ENCODE assay signal across 3 cellular contexts in genomic region chr20:38129893-38130609, GRCh38.
A peak's percentile ranks its signal among the peaks of the same experiment; 100 is the strongest.
TF ChIP-seq lines count a peak whose summit lies in the region.

No MANE protein-coding gene starts in this region.

TF ChIP-seq in SK-N-SH, 30 proteins besides CTCF, POLR2A, EP300 and RAD21 (continues in another document):
- TF ChIP-seq CHD2 (IDR thresholded peaks at IDR 0.05; ENCODE audit: low read length, partially characterized antibody) = no peak
- no peak for TF ChIP-seq PBX3 (IDR thresholded peaks at IDR 0.05)
- TF ChIP-seq GATA2 (CRISPR knock-in tag; IDR thresholded peaks at IDR 0.05) = no peak
- TF ChIP-seq NFIC (IDR thresholded peaks at IDR 0.05; ENCODE audit: borderline replicate concordance) = no peak
- TF ChIP-seq, protein P1, sequence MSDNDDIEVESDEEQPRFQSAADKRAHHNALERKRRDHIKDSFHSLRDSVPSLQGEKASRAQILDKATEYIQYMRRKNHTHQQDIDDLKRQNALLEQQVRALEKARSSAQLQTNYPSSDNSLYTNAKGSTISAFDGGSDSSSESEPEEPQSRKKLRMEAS (IDR thresholded peaks at IDR 0.05; ENCODE audit: low read depth) = no peak
- TF ChIP-seq MEF2A (IDR thresholded peaks at IDR 0.05; ENCODE audit: borderline replicate concordance, low read depth) = no peak
- TF ChIP-seq EZH2phosphoT487 (IDR thresholded peaks at IDR 0.05; ENCODE audit: borderline replicate concordance, low read depth) = no peak
- TF ChIP-seq NRF1 (IDR thresholded peaks at IDR 0.05; ENCODE audit: low read depth, low read length) = no peak
- no peak for TF ChIP-seq IRF3 (IDR thresholded peaks at IDR 0.05; ENCODE audit: low read depth, low read length)
- no peak for TF ChIP-seq TAF1 (IDR thresholded peaks at IDR 0.05; ENCODE audit: borderline replicate concordance, low read depth, low read length)
- no peak for TF ChIP-seq REST (IDR thresholded peaks at IDR 0.05; ENCODE audit: low read depth, low read length)
- TF ChIP-seq RCOR1 (IDR thresholded peaks at IDR 0.05; ENCODE audit: low read length) = no peak
- TF ChIP-seq TEAD4 (IDR thresholded peaks at IDR 0.05; ENCODE audit: borderline replicate concordance, insufficient read depth) = no peak
- TF ChIP-seq SIN3A (IDR thresholded peaks at IDR 0.05; ENCODE audit: borderline replicate concordance, low read depth, low read length) = no peak
- no peak for TF ChIP-seq RFX5 (IDR thresholded peaks at IDR 0.05; ENCODE audit: low read length)
- no peak for TF ChIP-seq RXRA (IDR thresholded peaks at IDR 0.05; ENCODE audit: borderline replicate concordance, low read depth)

TF ChIP-seq in SK-N-SH treated with all-trans-retinoic acid at 6 μM for 48 hours, 23 proteins besides CTCF, POLR2A, EP300 and RAD21:
- TF ChIP-seq, protein P2, sequence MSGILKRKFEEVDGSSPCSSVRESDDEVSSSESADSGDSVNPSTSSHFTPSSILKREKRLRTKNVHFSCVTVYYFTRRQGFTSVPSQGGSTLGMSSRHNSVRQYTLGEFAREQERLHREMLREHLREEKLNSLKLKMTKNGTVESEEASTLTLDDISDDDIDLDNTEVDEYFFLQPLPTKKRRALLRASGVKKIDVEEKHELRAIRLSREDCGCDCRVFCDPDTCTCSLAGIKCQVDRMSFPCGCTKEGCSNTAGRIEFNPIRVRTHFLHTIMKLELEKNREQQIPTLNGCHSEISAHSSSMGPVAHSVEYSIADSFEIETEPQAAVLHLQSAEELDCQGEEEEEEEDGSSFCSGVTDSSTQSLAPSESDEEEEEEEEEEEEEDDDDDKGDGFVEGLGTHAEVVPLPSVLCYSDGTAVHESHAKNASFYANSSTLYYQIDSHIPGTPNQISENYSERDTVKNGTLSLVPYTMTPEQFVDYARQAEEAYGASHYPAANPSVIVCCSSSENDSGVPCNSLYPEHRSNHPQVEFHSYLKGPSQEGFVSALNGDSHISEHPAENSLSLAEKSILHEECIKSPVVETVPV (CRISPR knock-in tag; IDR thresholded peaks at IDR 0.05) = no peak
- TF ChIP-seq PPARA (CRISPR knock-in tag; IDR thresholded peaks at IDR 0.05; ENCODE audit: borderline replicate concordance) = no peak
- no peak for TF ChIP-seq TOX (CRISPR knock-in tag; IDR thresholded peaks at IDR 0.05; ENCODE audit: borderline replicate concordance)
- no peak for TF ChIP-seq ZFP30 (CRISPR knock-in tag; IDR thresholded peaks at IDR 0.05)
- TF ChIP-seq, protein P3, sequence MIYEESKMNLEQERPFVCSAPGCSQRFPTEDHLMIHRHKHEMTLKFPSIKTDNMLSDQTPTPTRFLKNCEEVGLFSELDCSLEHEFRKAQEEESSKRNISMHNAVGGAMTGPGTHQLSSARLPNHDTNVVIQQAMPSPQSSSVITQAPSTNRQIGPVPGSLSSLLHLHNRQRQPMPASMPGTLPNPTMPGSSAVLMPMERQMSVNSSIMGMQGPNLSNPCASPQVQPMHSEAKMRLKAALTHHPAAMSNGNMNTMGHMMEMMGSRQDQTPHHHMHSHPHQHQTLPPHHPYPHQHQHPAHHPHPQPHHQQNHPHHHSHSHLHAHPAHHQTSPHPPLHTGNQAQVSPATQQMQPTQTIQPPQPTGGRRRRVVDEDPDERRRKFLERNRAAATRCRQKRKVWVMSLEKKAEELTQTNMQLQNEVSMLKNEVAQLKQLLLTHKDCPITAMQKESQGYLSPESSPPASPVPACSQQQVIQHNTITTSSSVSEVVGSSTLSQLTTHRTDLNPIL (CRISPR knock-in tag; IDR thresholded peaks at IDR 0.05; ENCODE audit: low read depth) = no peak
- TF ChIP-seq ARNTL (CRISPR knock-in tag; IDR thresholded peaks at IDR 0.05; ENCODE audit: borderline replicate concordance, low read depth) = no peak
- TF ChIP-seq ZC3H10 (CRISPR knock-in tag; IDR thresholded peaks at IDR 0.05) = no peak
- no peak for TF ChIP-seq ZFP3 (CRISPR knock-in tag; IDR thresholded peaks at IDR 0.05)
- TF ChIP-seq RARB (CRISPR knock-in tag; IDR thresholded peaks at IDR 0.05) = no peak
- no peak for TF ChIP-seq BACH2 (CRISPR knock-in tag; IDR thresholded peaks at IDR 0.05; ENCODE audit: borderline replicate concordance)

TF ChIP-seq in GM12878, 131 proteins besides CTCF, POLR2A, EP300 and RAD21:
- TF ChIP-seq JUNB (IDR thresholded peaks at IDR 0.05) (no peak), BHLHE40 (IDR thresholded peaks at IDR 0.05; ENCODE audit: borderline replicate concordance in 1 of 2, low read depth in 2 of 2, low read length in 1 of 2) (no peak), USF1 (IDR thresholded peaks at IDR 0.05; ENCODE audit: borderline replicate concordance, extremely low read length, insufficient read depth, low read depth, low read length) (peak; percentile 41), JUND (IDR thresholded peaks at IDR 0.05; ENCODE audit: low read depth, low read length) (no peak), SREBF1 (IDR thresholded peaks at IDR 0.05; ENCODE audit: low read length) (no peak), PBX3 (IDR thresholded peaks at IDR 0.05; ENCODE audit: insufficient replicate concordance, low read depth, low read length) (no peak), CEBPB (IDR thresholded peaks at IDR 0.05; ENCODE audit: borderline replicate concordance in 1 of 2, low read depth in 2 of 2, low read length in 2 of 2) (no peak), MTA3 (IDR thresholded peaks at IDR 0.05; ENCODE audit: borderline replicate concordance, low read length) (no peak), RAD51 (IDR thresholded peaks at IDR 0.05) (peak; percentile 20; the same call in 1 of the 2 replicates)
